8 cellular contexts compared by ENCODE assay signal in the genomic region with DNA sequence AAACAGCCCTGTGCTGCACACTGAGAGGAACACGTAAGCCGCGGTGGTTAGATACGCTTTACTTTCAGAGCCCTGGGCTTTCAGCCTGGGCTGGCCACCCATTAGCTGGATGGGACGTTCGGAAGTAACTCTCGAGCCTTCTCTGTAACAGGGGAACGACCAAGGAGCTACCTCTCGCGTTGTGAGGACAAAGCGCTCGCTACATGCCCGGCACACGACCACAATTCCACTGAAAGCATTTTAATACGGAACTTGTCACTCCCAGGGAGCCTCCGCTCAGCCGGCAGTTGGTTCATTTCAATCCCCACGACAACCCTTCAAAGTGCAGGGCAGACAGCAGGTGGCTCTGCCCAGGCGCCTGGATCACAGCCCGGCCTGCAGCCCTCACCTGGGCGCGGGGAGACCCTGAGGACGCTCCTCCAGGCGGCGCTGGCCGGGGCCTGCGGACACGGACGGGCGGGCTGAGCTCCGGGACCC. TPM values are rescaled to one million over a fixed set of nuclear protein-coding genes. Genes with fewer than 3 reads are reported as not detected.
DNase-seq lines count a peak whose midpoint lies in the region; ATAC-seq and TF ChIP-seq lines count a peak whose summit lies in the region.

No MANE protein-coding gene starts in this region.

- TF ChIP-seq CTCF in foreskin fibroblast (IDR thresholded peaks at IDR 0.05; ENCODE audit: low read depth, low read length) (no peak), psoas muscle (IDR thresholded peaks at IDR 0.05) (no peak)

- peak overlapping the region; percentile 90 for H3K4me3 Mint-ChIP-seq in T-helper 2 cell treated with Interferon-gamma antibody and Interleukin-4, amounts not matched to agents 5 μg/mL and 100 μg/mL, for 36 hours

- H3K4me3 ChIP-seq in foreskin fibroblast (ENCODE audit: low read depth in 1 of 2, low read length in 2 of 2) (peak overlapping the region; percentile 70 to 92), psoas muscle (peak overlapping the region; percentile 72)

- peaks cover 14% of the 10 kb centered on the region for H3K4me1 Mint-ChIP-seq in T-helper 2 cell treated with Interferon-gamma antibody and Interleukin-4, amounts not matched to agents 5 μg/mL and 100 μg/mL, for 36 hours (ENCODE audit: low read depth)

- WGBS in psoas muscle, 3 donors: 0 to 2% (median 0%) methylated on average over 21 to 31 of the region's 31 CpGs

- peaks cover 26% of the 10 kb centered on the region for H3K4me1 ChIP-seq in psoas muscle

- H3K36me3 ChIP-seq in psoas muscle (ENCODE audit: insufficient read depth in 1 of 2, low read depth in 1 of 2): peaks cover 0 to 54% of the 10 kb centered on the region in 2 donors

- ATAC-seq in HG02981 (IDR thresholded peaks at IDR 0.05; ENCODE audit: unreplicated experiment) (peak; percentile 32), psoas muscle (peak; percentile 23 to 58 (median 44))

- peak; percentile 77 for DNase-seq in DMS53 (lab: John Stamatoyannopoulos, UW)
- DNase-seq in DMS53 treated with DMSO at 0.1 percent for 48 hours (lab: John Stamatoyannopoulos, UW; ENCODE audit: unreplicated experiment): no peak
- no peak for DNase-seq in T-helper 2 cell treated with Interferon-gamma antibody and Interleukin-4, amounts not matched to agents 5 μg/mL and 100 μg/mL, for 36 hours (ENCODE audit: low spot score)
- DNase-seq in foreskin fibroblast: peak in 1 of 2 donors; percentile 41
- DNase-seq in psoas muscle: no peak
- no peak for DNase-seq in HEK293T (ENCODE audit: extremely low spot score)
- no peak for DNase-seq in COR-L47 (lab: John Stamatoyannopoulos, UW)

- intact Hi-C loops in psoas muscle (cut with DNase I): loop anchor here in 1 of 2 donors (5.0 to 10.0 kb wide), 3 partner anchors 51 to 131 kb away; no protein-coding TSS in a partner anchor

- CTCF ChIA-PET in HEK293T (lab: Yijun Ruan, JAX): interaction anchor here (0.6 to 1.5 kb wide), 3 partner anchors 9 to 1989 kb away, joined by 3 to 4 read pairs (median 3); no protein-coding TSS in a partner anchor

- no peaks in the 10 kb centered on the region for H3K9me3 ChIP-seq in psoas muscle

- peaks cover 32% of the 10 kb centered on the region for H3K36me3 Mint-ChIP-seq in T-helper 2 cell treated with Interferon-gamma antibody and Interleukin-4, amounts not matched to agents 5 μg/mL and 100 μg/mL, for 36 hours (ENCODE audit: low read depth)

- H3K27ac ChIP-seq in psoas muscle: peak overlapping the region; percentile 79

- H3K27me3 ChIP-seq in psoas muscle (ENCODE audit: insufficient read depth in 3 of 3, low read length in 2 of 3): no peaks in the 10 kb centered on the region

- POLR2A ChIA-PET in HEK293T (lab: Yijun Ruan, JAX): interaction anchor here (0.7 to 3.0 kb wide), 11 partner anchors 8 to 135 kb away, joined by 3 to 20 read pairs (median 4); partner anchors contain the start of genes MED22, REXO4 and RPL7A

- H3K9me3 Mint-ChIP-seq in T-helper 2 cell treated with Interferon-gamma antibody and Interleukin-4, amounts not matched to agents 5 μg/mL and 100 μg/mL, for 36 hours: no peaks in the 10 kb centered on the region

- H3K27ac Mint-ChIP-seq in T-helper 2 cell treated with Interferon-gamma antibody and Interleukin-4, amounts not matched to agents 5 μg/mL and 100 μg/mL, for 36 hours: peak overlapping the region; percentile 90

- H3K27me3 Mint-ChIP-seq in T-helper 2 cell treated with Interferon-gamma antibody and Interleukin-4, amounts not matched to agents 5 μg/mL and 100 μg/mL, for 36 hours (ENCODE audit: low read depth): no peaks in the 10 kb centered on the region

TF ChIP-seq in HEK293T, 16 proteins besides CTCF, POLR2A, EP300 and RAD21:
- TF ChIP-seq L3MBTL2 (conservative IDR thresholded peaks at IDR 0.05) (no peak), PKNOX1 (IDR thresholded peaks at IDR 0.05) (no peak), HDGF (IDR thresholded peaks at IDR 0.05; ENCODE audit: borderline replicate concordance) (no peak), BHLHE40 (IDR thresholded peaks at IDR 0.05; ENCODE audit: borderline replicate concordance) (no peak), ARNT (IDR thresholded peaks at IDR 0.05) (no peak), NFRKB (IDR thresholded peaks at IDR 0.05) (no peak), CTBP1 (IDR thresholded peaks at IDR 0.05; ENCODE audit: borderline replicate concordance) (no peak), SP1 (IDR thresholded peaks at IDR 0.05) (no peak), FOXM1 (IDR thresholded peaks at IDR 0.05; ENCODE audit: borderline replicate concordance) (no peak), FOXK2 (IDR thresholded peaks at IDR 0.05) (no peak), ZNF384 (IDR thresholded peaks at IDR 0.05) (no peak), LEF1 (IDR thresholded peaks at IDR 0.05; ENCODE audit: borderline replicate concordance) (no peak), FOXA1 (IDR thresholded peaks at IDR 0.05) (no peak), SUZ12 (IDR thresholded peaks at IDR 0.05) (no peak), TARDBP (IDR thresholded peaks at IDR 0.05) (no peak), ELF4 (IDR thresholded peaks at IDR 0.05) (no peak)
TF ChIP-seq in HEK293T: peak in this region for 0.

RNA-seq across cellular contexts. Expression of gene SURF1, which starts 0.4 kb away (rescaled TPM):
- total RNA-seq in psoas muscle: 10 to 100 TPM; 27.7 to 54.9 (median 45.5) TPM
- 100 to 1,000 TPM in 1 of 3 donors, 10 to 100 TPM in 2; 63.1 to 127 (median 77.0) TPM for polyA plus RNA-seq in psoas muscle

RNA-seq across cellular contexts. Expression of gene SURF2, which starts 0.4 kb away (rescaled TPM):
- 10 to 100 TPM; 10.9 to 13.8 (median 13.3) TPM for total RNA-seq in psoas muscle
- polyA plus RNA-seq in psoas muscle: 10 to 100 TPM; 19.7 to 50.6 (median 38.7) TPM

RNA-seq across cellular contexts. Expression of gene RPL7A, which starts 7.9 kb away (rescaled TPM):
- total RNA-seq in psoas muscle: 1,000 to 10,000 TPM; 1,013 to 1,526 (median 1,062) TPM
- polyA plus RNA-seq in psoas muscle: 1,000 to 10,000 TPM; 1,923 to 3,403 (median 2,177) TPM

RNA-seq across cellular contexts. Expression of gene MED22, which starts 8.0 kb away (rescaled TPM):
- total RNA-seq in psoas muscle: 10 to 100 TPM in 2 of 4 donors, 1 to 10 TPM in 2; 7.5 to 14.4 (median 10.6) TPM
- 10 to 100 TPM; 14.5 to 43.5 (median 23.4) TPM for polyA plus RNA-seq in psoas muscle

RNA-seq across cellular contexts. Expression of gene SURF6, which starts 19.9 kb away (rescaled TPM):
- total RNA-seq in psoas muscle: 10 to 100 TPM; 11.4 to 27.3 (median 16.0) TPM
- polyA plus RNA-seq in psoas muscle: 10 to 100 TPM; 27.7 to 43.0 (median 36.3) TPM
